Comparison of ENCODE assay signal across 8 cellular contexts in genomic region chr6:31651602-31652191, GRCh38. TPM values are rescaled to one million over a fixed set of nuclear protein-coding genes. Genes with fewer than 3 reads are reported as not detected.
DNase-seq lines count a peak whose midpoint lies in the region; ATAC-seq and TF ChIP-seq lines count a peak whose summit lies in the region.

No MANE protein-coding gene starts in this region.

- peaks cover 56% of the 10 kb centered on the region for H3K36me3 Mint-ChIP-seq in activated CD4-positive, alpha-beta T cell treated with anti-CD3 and anti-CD28 coated beads, Interleukin-2, amount 10 ng/mL, durations not matched to agents 24 days and 14 days (ENCODE audit: low read depth)

- no peak for TF ChIP-seq CTCF in lung (IDR thresholded peaks at IDR 0.05; ENCODE audit: control extremely low read depth, extremely low read depth)
- no peak for TF ChIP-seq CTCF in thyroid gland (IDR thresholded peaks at IDR 0.05)

- H3K36me3 ChIP-seq in SJSA1 (peaks cover 43% of the 10 kb centered on the region), ectodermal cell (ENCODE audit: control insufficient read depth, insufficient read depth, low read length) (peaks cover 27% of the 10 kb centered on the region), lung (ENCODE audit: control insufficient read depth in 2 of 2, insufficient read depth in 2 of 2, low read length in 2 of 2) (peaks cover 20 to 31% of the 10 kb centered on the region in 2 donors), thyroid gland (peaks cover 24 to 29% of the 10 kb centered on the region in 2 donors)

- no peaks in the 10 kb centered on the region for H3K9me3 ChIP-seq in SJSA1 (replicated peaks)
- H3K9me3 ChIP-seq in ectodermal cell (ENCODE audit: control insufficient read depth, low read length): no peaks in the 10 kb centered on the region
- no peaks in the 10 kb centered on the region for H3K9me3 ChIP-seq in lung (ENCODE audit: control insufficient read depth in 2 of 2, insufficient read depth in 1 of 2, low read length in 1 of 2)
- no peaks in the 10 kb centered on the region for H3K9me3 ChIP-seq in thyroid gland

- ATAC-seq in GM21737 (IDR thresholded peaks at IDR 0.05; ENCODE audit: unreplicated experiment) (peak; percentile 28), lung (ENCODE audit: insufficient read depth, low FRiP score) (peak; percentile 43)

- peak overlapping the region; percentile 82 for H3K27ac ChIP-seq in SJSA1
- H3K27ac ChIP-seq in ectodermal cell (ENCODE audit: insufficient read depth, low read depth, low read length, poor library complexity, severe bottlenecking): peak overlapping the region; percentile 99
- peak overlapping the region; percentile 93 to 98 for H3K27ac ChIP-seq in lung (ENCODE audit: low read depth in 1 of 2, low read length in 1 of 2)
- H3K27ac ChIP-seq in thyroid gland: peak overlapping the region; percentile 97 to 99 (median 99)

- WGBS in ectodermal cell, 2 experiments: 4 to 5% methylated on average over 29 of the region's 29 CpGs
- 4% methylated on average over 29 of the region's 29 CpGs for WGBS in lung, 2 donors
- 2 to 4% methylated on average over 19 to 29 of the region's 29 CpGs for WGBS in thyroid gland, 2 donors

- H3K9me3 Mint-ChIP-seq in activated CD4-positive, alpha-beta T cell treated with anti-CD3 and anti-CD28 coated beads, Interleukin-2, amount 10 ng/mL, durations not matched to agents 24 days and 14 days: no peaks in the 10 kb centered on the region

- intact Hi-C loops in activated CD4-positive, alpha-beta T cell treated with anti-CD3 and anti-CD28 coated beads, Interleukin-2, amount 10 ng/mL, durations not matched to agents 24 days and 14 days (cut with micrococcal nuclease): loop anchor here (1.0 to 2.0 kb wide), 7 partner anchors 9 to 1549 kb away; partner anchors contain the start of genes C6orf47, DDX39B, NFKBIL1 and PRRC2A
- intact Hi-C loops in thyroid gland (cut with DNase I): no loop called here

- H3K27me3 ChIP-seq in SJSA1 (replicated peaks): no peaks in the 10 kb centered on the region
- H3K27me3 ChIP-seq in ectodermal cell (ENCODE audit: control insufficient read depth, insufficient read depth, low read length, poor library complexity, severe bottlenecking): no peaks in the 10 kb centered on the region
- H3K27me3 ChIP-seq in lung (ENCODE audit: control insufficient read depth, insufficient read depth): no peaks in the 10 kb centered on the region
- H3K27me3 ChIP-seq in thyroid gland: no peaks in the 10 kb centered on the region

- H3K4me1 ChIP-seq in SJSA1 (replicated peaks): peaks cover 12% of the 10 kb centered on the region
- peaks cover 10% of the 10 kb centered on the region for H3K4me1 ChIP-seq in ectodermal cell (ENCODE audit: control insufficient read depth, insufficient read depth, low read length)
- H3K4me1 ChIP-seq in lung (ENCODE audit: control insufficient read depth in 2 of 2, insufficient read depth in 2 of 2, low read length in 2 of 2): peaks cover 7 to 9% of the 10 kb centered on the region in 2 donors
- peaks cover 13 to 21% of the 10 kb centered on the region in 2 donors for H3K4me1 ChIP-seq in thyroid gland

- H3K4me3 Mint-ChIP-seq in activated CD4-positive, alpha-beta T cell treated with anti-CD3 and anti-CD28 coated beads, Interleukin-2, amount 10 ng/mL, durations not matched to agents 24 days and 14 days: peak overlapping the region; percentile 94

- no peak for TF ChIP-seq POLR2A in thyroid gland (IDR thresholded peaks at IDR 0.05)

- DNase-seq in activated CD4-positive, alpha-beta T cell treated with anti-CD3 and anti-CD28 coated beads, Interleukin-2, amount 10 ng/mL, durations not matched to agents 24 days and 14 days: no peak
- no peak for DNase-seq in activated CD4-positive, alpha-beta T cell treated with anti-CD3 and anti-CD28 coated beads, Interleukin-2, amount 50 U/mL, for 4 hours
- DNase-seq in Jurkat, Clone E6-1 (ENCODE audit: low read depth, low spot score): no peak
- no peak for DNase-seq in SJSA1 (ENCODE audit: low read depth in 1 of 2, low spot score in 2 of 2)
- DNase-seq in lung (ENCODE audit: low spot score): peak; percentile 72
- peak; percentile 70 to 81 for DNase-seq in thyroid gland

- peak overlapping the region; percentile 100 for H3K27ac Mint-ChIP-seq in activated CD4-positive, alpha-beta T cell treated with anti-CD3 and anti-CD28 coated beads, Interleukin-2, amount 10 ng/mL, durations not matched to agents 24 days and 14 days

- peaks cover 48% of the 10 kb centered on the region for H3K4me1 Mint-ChIP-seq in activated CD4-positive, alpha-beta T cell treated with anti-CD3 and anti-CD28 coated beads, Interleukin-2, amount 10 ng/mL, durations not matched to agents 24 days and 14 days

- peak overlapping the region; percentile 95 for H3K4me3 ChIP-seq in Jurkat, Clone E6-1 (ENCODE audit: low read length)
- H3K4me3 ChIP-seq in SJSA1 (peak overlapping the region; percentile 57), ectodermal cell (ENCODE audit: insufficient read depth, low read depth, low read length) (peak overlapping the region; percentile 92), lung (peak overlapping the region; percentile 74), thyroid gland (replicated peaks in 1 of 3) (peak overlapping the region; percentile 42 to 93 (median 63))

- H3K27me3 Mint-ChIP-seq in activated CD4-positive, alpha-beta T cell treated with anti-CD3 and anti-CD28 coated beads, Interleukin-2, amount 10 ng/mL, durations not matched to agents 24 days and 14 days: peaks cover 3% of the 10 kb centered on the region

RNA-seq across cellular contexts. Expression of gene BAG6, which starts 0.8 kb away (rescaled TPM):
- total RNA-seq in activated CD4-positive, alpha-beta T cell treated with anti-CD3 and anti-CD28 coated beads, Interleukin-2, amount 10 ng/mL, durations not matched to agents 24 days and 14 days: 324 and 342 TPM in 2 replicates
- polyA plus RNA-seq in Jurkat, Clone E6-1 (2012; ENCODE audit: insufficient read depth, insufficient read length): 229 TPM
- 187 and 208 TPM in 2 replicates for total RNA-seq in SJSA1 (2014; rRNA removed; shearing (Covaris generic))
- polyA plus RNA-seq in ectodermal cell (2013, experiment 1 of 4): 444 TPM
- 456 TPM for polyA plus RNA-seq in ectodermal cell (2013, experiment 2 of 4)
- polyA plus RNA-seq in ectodermal cell (2013, experiment 3 of 4): 289 TPM
- 326 TPM for polyA plus RNA-seq in ectodermal cell (2013, experiment 4 of 4)
- total RNA-seq in lung (100 to 1,000 TPM; 164 to 259 TPM), thyroid gland (100 to 1,000 TPM; 179 to 301 (median 245) TPM)
- polyA plus RNA-seq in lung: 100 to 1,000 TPM; 189 to 322 TPM

RNA-seq across cellular contexts. Expression of gene APOM, which starts 4.0 kb away (rescaled TPM):
- 2.5 and 3.4 TPM in 2 replicates for total RNA-seq in activated CD4-positive, alpha-beta T cell treated with anti-CD3 and anti-CD28 coated beads, Interleukin-2, amount 10 ng/mL, durations not matched to agents 24 days and 14 days
- polyA plus RNA-seq in Jurkat, Clone E6-1 (2012; ENCODE audit: insufficient read depth, insufficient read length): 4.2 TPM
- total RNA-seq in SJSA1 (2014; rRNA removed; shearing (Covaris generic)): 0.75 and 1.1 TPM in 2 replicates
- 4.8 TPM for polyA plus RNA-seq in ectodermal cell (2013, experiment 1 of 4)
- polyA plus RNA-seq in ectodermal cell (2013, experiment 2 of 4): 4.1 TPM
- 4.4 TPM for polyA plus RNA-seq in ectodermal cell (2013, experiment 3 of 4)
- polyA plus RNA-seq in ectodermal cell (2013, experiment 4 of 4): 4.1 TPM
- total RNA-seq in lung: 1 to 10 TPM; 1.3 to 2.5 TPM
- polyA plus RNA-seq in lung: 1 to 10 TPM; 2.2 to 8.8 TPM
- 1 to 10 TPM; 2.3 to 5.1 (median 4.5) TPM for total RNA-seq in thyroid gland

RNA-seq across cellular contexts. Expression of gene C6orf47, which starts 8.9 kb away (rescaled TPM):
- 16.8 and 17.9 TPM in 2 replicates for total RNA-seq in activated CD4-positive, alpha-beta T cell treated with anti-CD3 and anti-CD28 coated beads, Interleukin-2, amount 10 ng/mL, durations not matched to agents 24 days and 14 days
- 11.7 TPM for polyA plus RNA-seq in Jurkat, Clone E6-1 (2012; ENCODE audit: insufficient read depth, insufficient read length)
- 21.1 and 23.7 TPM in 2 replicates for total RNA-seq in SJSA1 (2014; rRNA removed; shearing (Covaris generic))
- 14.2 TPM for polyA plus RNA-seq in ectodermal cell (2013, experiment 1 of 4)
- polyA plus RNA-seq in ectodermal cell (2013, experiment 2 of 4): 14.9 TPM
- 10.1 TPM for polyA plus RNA-seq in ectodermal cell (2013, experiment 3 of 4)
- 10.9 TPM for polyA plus RNA-seq in ectodermal cell (2013, experiment 4 of 4)
- total RNA-seq in lung: 10 to 100 TPM; 18.9 to 26.8 TPM
- 10 to 100 TPM; 23.5 to 24.5 TPM for polyA plus RNA-seq in lung
- total RNA-seq in thyroid gland: 10 to 100 TPM; 23.6 to 32.3 (median 28.7) TPM

RNA-seq across cellular contexts. Expression of gene GPANK1, which starts 13.1 kb away (rescaled TPM):
- total RNA-seq in activated CD4-positive, alpha-beta T cell treated with anti-CD3 and anti-CD28 coated beads, Interleukin-2, amount 10 ng/mL, durations not matched to agents 24 days and 14 days: 32.9 and 33.6 TPM in 2 replicates
- 38.1 TPM for polyA plus RNA-seq in Jurkat, Clone E6-1 (2012; ENCODE audit: insufficient read depth, insufficient read length)
- total RNA-seq in SJSA1 (2014; rRNA removed; shearing (Covaris generic)): 8.0 and 13.5 TPM in 2 replicates
- 30.6 TPM for polyA plus RNA-seq in ectodermal cell (2013, experiment 1 of 4)
- 31.8 TPM for polyA plus RNA-seq in ectodermal cell (2013, experiment 2 of 4)
- 27.9 TPM for polyA plus RNA-seq in ectodermal cell (2013, experiment 3 of 4)
- polyA plus RNA-seq in ectodermal cell (2013, experiment 4 of 4): 27.0 TPM
- total RNA-seq in lung (10 to 100 TPM; 13.3 to 16.6 TPM), thyroid gland (10 to 100 TPM; 15.7 to 23.2 (median 22.1) TPM)
- polyA plus RNA-seq in lung: 10 to 100 TPM; 12.7 to 15.7 TPM

RNA-seq across cellular contexts. Expression of gene CSNK2B, which starts 14.2 kb away (rescaled TPM):
- total RNA-seq in activated CD4-positive, alpha-beta T cell treated with anti-CD3 and anti-CD28 coated beads, Interleukin-2, amount 10 ng/mL, durations not matched to agents 24 days and 14 days: 288 and 302 TPM in 2 replicates
- polyA plus RNA-seq in Jurkat, Clone E6-1 (2012; ENCODE audit: insufficient read depth, insufficient read length): 439 TPM
- total RNA-seq in SJSA1 (2014; rRNA removed; shearing (Covaris generic)): 270 and 293 TPM in 2 replicates
- polyA plus RNA-seq in ectodermal cell (2013, experiment 1 of 4): 225 TPM
- 213 TPM for polyA plus RNA-seq in ectodermal cell (2013, experiment 2 of 4)
- 176 TPM for polyA plus RNA-seq in ectodermal cell (2013, experiment 3 of 4)
- 197 TPM for polyA plus RNA-seq in ectodermal cell (2013, experiment 4 of 4)
- total RNA-seq in lung (100 to 1,000 TPM; 114 to 123 TPM), thyroid gland (100 to 1,000 TPM; 181 to 264 (median 206) TPM)
- polyA plus RNA-seq in lung: 100 to 1,000 TPM; 150 to 154 TPM

Comparison
In these comparisons a context has a peak if more than half of its experiments do, and no peak if none do; other contexts are left out.
1. DNase-seq: peak in lung (single experiment) and thyroid gland (2 of 2); none in activated CD4-positive, alpha-beta T cell treated with anti-CD3 and anti-CD28 coated beads, Interleukin-2, amount 10 ng/mL, durations not matched to agents 24 days and 14 days (single experiment), activated CD4-positive, alpha-beta T cell treated with anti-CD3 and anti-CD28 coated beads, Interleukin-2, amount 50 U/mL, for 4 hours (0 of 2), Jurkat, Clone E6-1 (single experiment) and SJSA1 (0 of 2).
2. Peak in every context shown above with its lines, with median percentiles within 50 percentile points of each other: H3K4me3 ChIP-seq and H3K27ac ChIP-seq.